In the genomic region with DNA sequence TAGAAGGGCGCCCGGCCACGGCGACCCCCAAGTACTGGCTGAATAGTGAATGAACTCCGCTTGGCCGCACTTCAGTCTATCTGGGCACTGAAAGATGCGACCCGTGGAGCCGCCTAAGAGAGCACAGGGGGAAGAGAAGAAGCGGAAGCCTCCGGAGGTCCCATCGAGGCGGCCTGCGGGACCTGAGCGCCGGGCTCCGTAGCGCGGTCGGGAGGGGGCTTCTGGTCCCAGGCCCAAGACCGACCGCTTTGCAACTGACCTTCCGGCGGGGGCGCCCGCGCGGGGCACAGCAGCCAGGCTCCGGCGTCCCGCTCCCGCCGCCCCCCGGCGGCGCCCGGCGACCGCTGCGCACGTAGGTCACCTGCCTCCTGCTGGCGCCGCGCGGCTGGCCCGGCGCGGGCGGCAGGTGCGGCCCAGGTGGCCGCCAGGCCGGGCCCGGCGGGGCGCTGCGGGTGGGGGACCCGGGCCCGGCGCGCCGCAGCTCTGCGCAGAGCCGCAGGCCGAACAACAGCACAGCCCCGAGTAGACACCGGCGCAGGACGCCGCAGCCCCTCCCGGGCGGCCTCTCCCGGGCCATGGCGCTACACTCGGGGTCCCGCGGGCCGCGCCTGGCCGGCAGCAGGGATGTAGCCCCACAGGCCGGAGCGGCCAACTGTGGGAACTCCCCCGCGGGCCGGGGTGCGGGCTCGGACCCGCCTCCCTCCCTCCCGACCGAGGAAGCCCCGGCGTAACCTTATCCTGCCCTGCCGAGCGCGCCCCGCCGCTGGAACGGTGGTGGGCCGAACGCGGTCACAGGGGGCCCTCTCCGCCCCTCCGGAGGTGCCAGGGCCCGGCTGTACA, we compare ENCODE assay signal across 9 cellular contexts. TPM values are rescaled to one million over a fixed set of nuclear protein-coding genes. Genes with fewer than 3 reads are reported as not detected.
DNase-seq lines count a peak whose midpoint lies in the region; ATAC-seq, FAIRE-seq and TF ChIP-seq lines count a peak whose summit lies in the region.
"Had no signal": no experiment of that assay in that cellular context is flagged by ENCODE, and none has a peak within 500 bp of the region (broad histone marks: within the 10 kb centered on the region; RNA-seq: fewer than 3 reads in every experiment).

A gene with protein sequence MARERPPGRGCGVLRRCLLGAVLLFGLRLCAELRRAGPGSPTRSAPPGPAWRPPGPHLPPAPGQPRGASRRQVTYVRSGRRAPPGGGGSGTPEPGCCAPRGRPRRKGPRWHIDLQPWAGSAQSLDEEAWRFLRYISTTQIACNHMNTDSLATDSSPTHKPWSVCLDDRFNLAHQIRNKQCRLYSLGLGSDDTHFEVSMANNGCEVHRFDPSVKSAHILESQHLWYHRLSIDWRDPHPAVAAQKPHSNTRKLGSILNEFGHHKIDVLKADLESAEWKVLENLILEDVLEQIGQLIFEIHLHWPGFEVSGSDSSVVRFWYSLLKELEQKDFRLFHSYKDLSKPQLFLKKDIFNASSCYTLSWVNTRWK (minus strand): TSS at position 654 of the 840 bp plus-strand sequence. CDS start 77 bp downstream, at position 577.

- CTCF ChIA-PET in Caco-2 (lab: Charles Lee), result no interaction called here

- H3K27ac ChIP-seq in caudate nucleus (ENCODE audit: low read depth, low read length) (peak within 1 kb of the TSS; percentile 87), left lung (peak within 1 kb of the TSS in 1 of 2 donors; percentile 50), thoracic aorta (peak within 1 kb of the TSS; percentile 90 to 94)
- H3K27ac ChIP-seq: KMS-11 had no signal

- H3K27ac Mint-ChIP-seq in Caco-2 (ENCODE audit: unreplicated experiment) (no peak within 1 kb of the TSS), IgD-negative memory B cell (peak within 1 kb of the TSS in 1 of 3 donors; percentile 6)

- H3K4me1 Mint-ChIP-seq in Caco-2 (ENCODE audit: low read depth, unreplicated experiment) (peaks cover 28% of the 10 kb centered on the region), IgD-negative memory B cell (peaks cover 4 to 14% (median 6%) of the 10 kb centered on the region in 3 donors)

- H3K36me3 Mint-ChIP-seq in Caco-2 (ENCODE audit: insufficient read depth, unreplicated experiment), result no peaks in the 10 kb centered on the region
- H3K36me3 Mint-ChIP-seq in IgD-negative memory B cell, result peaks cover 7% of the 10 kb centered on the region

- POLR2A ChIA-PET in Caco-2 (lab: Charles Lee), result no interaction called here

- TF ChIP-seq CTCF in Caco-2 (IDR thresholded peaks at IDR 0.05; ENCODE audit: insufficient read depth in 1 of 2, low read depth in 1 of 2, low read length in 1 of 2, severe bottlenecking in 1 of 2, unreplicated experiment in 1 of 2), result no peak
- no peak for TF ChIP-seq CTCF in left lung (IDR thresholded peaks at IDR 0.05)
- TF ChIP-seq CTCF in thoracic aorta (IDR thresholded peaks at IDR 0.05), result no peak

- H3K27me3 ChIP-seq in Caco-2 (replicated peaks; ENCODE audit: control insufficient read depth, insufficient read depth, low read length) (no peaks in the 10 kb centered on the region), left lung (peaks cover 12 to 53% of the 10 kb centered on the region in 2 donors), thoracic aorta (replicated peaks; ENCODE audit: insufficient read depth) (no peaks in the 10 kb centered on the region)

- BruUV-seq in Caco-2 (replicated peaks; lab: Mats Ljungman, UMichigan), result no TSS peak

- peaks cover 3% of the 10 kb centered on the region for H3K27me3 Mint-ChIP-seq in Caco-2 (ENCODE audit: insufficient read depth, unreplicated experiment)
- H3K27me3 Mint-ChIP-seq in IgD-negative memory B cell, result peaks cover 31% of the 10 kb centered on the region

- no peaks in the 10 kb centered on the region for H3K36me3 ChIP-seq in Caco-2 (ENCODE audit: control insufficient read depth, insufficient read depth, low read length)
- no peaks in the 10 kb centered on the region for H3K36me3 ChIP-seq in left lung
- no peaks in the 10 kb centered on the region for H3K36me3 ChIP-seq in thoracic aorta

- H3K9me3 Mint-ChIP-seq in Caco-2 (ENCODE audit: unreplicated experiment) (peaks cover 27% of the 10 kb centered on the region), IgD-negative memory B cell (peaks cover 0 to 5% (median 5%) of the 10 kb centered on the region in 3 donors)

- ATAC-seq in left lung (peak; percentile 68), thoracic aorta (ENCODE audit: insufficient number of reproducible peaks, low FRiP score, low read depth) (peak; percentile 44), GM21360 (IDR thresholded peaks at IDR 0.05; ENCODE audit: unreplicated experiment) (no peak)

- DNase-seq in Caco-2 (peak in 1 of 2 experiments; percentile 50), caudate nucleus (lab: John Stamatoyannopoulos, UW) (no peak), left lung (peak in 1 of 2 donors; percentile 72), thoracic aorta (ENCODE audit: low spot score) (no peak), HTR-8/SVneo (ENCODE audit: insufficient read length, low spot score) (no peak), NCI-H1436 treated with DMSO at 0.1 percent for 48 hours (lab: John Stamatoyannopoulos, UW) (no peak)

- H3K4me3 Mint-ChIP-seq in Caco-2 (ENCODE audit: unreplicated experiment) (peak within 1 kb of the TSS; percentile 71), IgD-negative memory B cell (peak within 1 kb of the TSS; percentile 62 to 91 (median 84))

- H3K4me1 ChIP-seq in Caco-2 (peaks cover 23% of the 10 kb centered on the region), left lung (peaks cover 4 to 7% of the 10 kb centered on the region in 2 donors), thoracic aorta (ENCODE audit: control insufficient read depth in 1 of 2, low read depth in 2 of 2) (peaks cover 12 to 61% of the 10 kb centered on the region in 2 donors)

- no peak for FAIRE-seq in HTR-8/SVneo (lab: Jason Lieb, UNC)

- H3K4me3 ChIP-seq in Caco-2 (ENCODE audit: low read depth, low read length), result peak within 1 kb of the TSS; percentile 34
- peak within 1 kb of the TSS; percentile 31 to 39 for H3K4me3 ChIP-seq in left lung
- H3K4me3 ChIP-seq in thoracic aorta, result peak within 1 kb of the TSS; percentile 83

- no peaks in the 10 kb centered on the region; the same call in 1 of the 2 replicates for H3K9me3 ChIP-seq in Caco-2
- no peaks in the 10 kb centered on the region for H3K9me3 ChIP-seq in left lung
- H3K9me3 ChIP-seq in thoracic aorta, result no peaks in the 10 kb centered on the region

- intact Hi-C loops in Caco-2 (cut with micrococcal nuclease; ENCODE audit: unreplicated experiment), result no loop called here
- intact Hi-C loops in left lung (cut with DNase I), result no loop called here

RNA-seq across cellular contexts. Expression of the gene that starts here (rescaled TPM):
- 0.28 TPM in 1 of 2 replicates, not detected in the other for total RNA-seq in Caco-2 (2022)
- not detected for polyA plus RNA-seq in IgD-negative memory B cell
- 1 to 10 TPM; 3.3 to 3.6 TPM for total RNA-seq in left lung
- total RNA-seq in thoracic aorta, result 10 to 100 TPM; 12.1 to 27.6 TPM
